In genomic region chr21:37367758-37368535, GRCh38 we compare ENCODE assay signal across 8 cellular contexts. TPM values are rescaled to one million over a fixed set of nuclear protein-coding genes. Genes with fewer than 3 reads are reported as not detected.
A peak's percentile ranks its signal among the peaks of the same experiment; 100 is the strongest.
DNase-seq lines count a peak whose midpoint lies in the region; ATAC-seq and TF ChIP-seq lines count a peak whose summit lies in the region.

No MANE protein-coding gene starts in this region.

- H3K9me3 ChIP-seq in Loucy (ENCODE audit: insufficient read depth, low read depth, low read length) (no peaks in the 10 kb centered on the region), transverse colon (no peaks in the 10 kb centered on the region)

- H3K27ac ChIP-seq in transverse colon, result peak overlapping the region; percentile 96 to 100 (median 100)

- peak overlapping the region; percentile 88 for H3K4me3 Mint-ChIP-seq in natural killer cell treated with Interleukin-12 subunit alpha and Interleukin-12 subunit beta and Interleukin-15 and Interleukin-18, amount 100 ng/mL, for 72 hours

- H3K36me3 Mint-ChIP-seq in natural killer cell treated with Interleukin-12 subunit alpha and Interleukin-12 subunit beta and Interleukin-15 and Interleukin-18, amount 100 ng/mL, for 72 hours, result peaks cover 6% of the 10 kb centered on the region

- H3K9ac ChIP-seq in Loucy (ENCODE audit: low read depth, low read length, poor library complexity, severe bottlenecking), result peak overlapping the region; percentile 97

- H3K79me2 ChIP-seq in Loucy (ENCODE audit: insufficient read depth, low read length), result peaks cover 82% of the 10 kb centered on the region

- H2AFZ ChIP-seq in Loucy (ENCODE audit: low read length), result no peak overlapping the region

- TF ChIP-seq POLR2A in GM18505 (IDR thresholded peaks at IDR 0.05; ENCODE audit: borderline replicate concordance, extremely low read depth, insufficient read depth, insufficient read length) (peak; percentile 48), erythroblast (IDR thresholded peaks at IDR 0.05; ENCODE audit: low read length) (no peak), transverse colon (IDR thresholded peaks at IDR 0.05) (no peak)

- no peak for TF ChIP-seq EP300 in transverse colon (IDR thresholded peaks at IDR 0.05; ENCODE audit: low read depth)

- in situ Hi-C loops in transverse colon (cut with MboI; ENCODE audit: low pct_ligation_motif_present in 1 of 4, low pct_unique_long_range_greater_than_20kb in 1 of 4, low sequenced_read_pairs in 3 of 4), result no loop called here

- H3K27me3 ChIP-seq in Loucy (ENCODE audit: insufficient read depth, low read length, poor library complexity, severe bottlenecking) (peaks cover 9% of the 10 kb centered on the region), transverse colon (no peaks in the 10 kb centered on the region)

- peak overlapping the region; percentile 88 for H3K4me2 ChIP-seq in Loucy (ENCODE audit: low read depth, low read length, poor library complexity, severe bottlenecking)

- H4K20me1 ChIP-seq in Loucy (ENCODE audit: insufficient read depth, low read length, poor library complexity, severe bottlenecking), result peaks cover 48% of the 10 kb centered on the region

- H3F3A ChIP-seq in Loucy (ENCODE audit: low read depth), result peaks cover 9% of the 10 kb centered on the region; the same call in 1 of the 2 replicates

- H3K36me3 ChIP-seq in Loucy (ENCODE audit: insufficient read depth, low read length), result no peaks in the 10 kb centered on the region
- no peaks in the 10 kb centered on the region for H3K36me3 ChIP-seq in transverse colon

- H3K9me2 ChIP-seq in Loucy (replicated peaks; ENCODE audit: low read depth, low read length), result no peaks in the 10 kb centered on the region

- TF ChIP-seq CTCF in Loucy (conservative IDR thresholded peaks at IDR 0.05; ENCODE audit: low read length) (no peak), transverse colon (IDR thresholded peaks at IDR 0.05) (no peak)

- intact Hi-C loops in transverse colon (cut with DNase I; ENCODE audit: low total_unique reads), result loop anchor here (10.0 kb wide), 1 partner anchor 197 kb away; no protein-coding TSS in a partner anchor

- peak overlapping the region; percentile 98 for H3K4me3 ChIP-seq in Loucy (ENCODE audit: low read length, poor library complexity, severe bottlenecking)
- peak overlapping the region; percentile 84 to 99 (median 94) for H3K4me3 ChIP-seq in transverse colon

- peaks cover 44 to 57% of the 10 kb centered on the region in 2 donors for H3K4me1 Mint-ChIP-seq in natural killer cell treated with Interleukin-12 subunit alpha and Interleukin-12 subunit beta and Interleukin-15 and Interleukin-18, amount 100 ng/mL, for 72 hours (ENCODE audit: low read depth in 2 of 2)

- ATAC-seq in GM18505 (IDR thresholded peaks at IDR 0.05; ENCODE audit: unreplicated experiment) (no peak), HG03442 (IDR thresholded peaks at IDR 0.05; ENCODE audit: unreplicated experiment) (no peak)
- ATAC-seq in natural killer cell treated with Interleukin-12 subunit alpha and Interleukin-12 subunit beta and Interleukin-15 and Interleukin-18, amount 100 ng/mL, for 72 hours, result no peak

- peak overlapping the region; percentile 94 to 96 for H3K27ac Mint-ChIP-seq in natural killer cell treated with Interleukin-12 subunit alpha and Interleukin-12 subunit beta and Interleukin-15 and Interleukin-18, amount 100 ng/mL, for 72 hours

- peak; percentile 29 for DNase-seq in activated CD8-positive, alpha-beta memory T cell treated with anti-CD3 and anti-CD28 coated beads, Interleukin-2, amount 50 U/mL, for 4 hours
- DNase-seq in erythroblast (lab: John Stamatoyannopoulos, UW), result peak; percentile 62 to 80
- DNase-seq in natural killer cell treated with Interleukin-12 subunit alpha and Interleukin-12 subunit beta and Interleukin-15 and Interleukin-18, amount 100 ng/mL, for 72 hours (ENCODE audit: low spot score), result peak; percentile 68
- peak; percentile 38 for DNase-seq in transverse colon
- no peak for DNase-seq in cerebellar cortex (ENCODE audit: low spot score)

- peaks cover 50% of the 10 kb centered on the region for H3K4me1 ChIP-seq in Loucy (ENCODE audit: insufficient read depth, low read length, poor library complexity, severe bottlenecking)
- H3K4me1 ChIP-seq in transverse colon, result peaks cover 16 to 55% (median 43%) of the 10 kb centered on the region in 4 donors

- 0 to 1% methylated on average over 6 to 51 of the region's 61 CpGs for WGBS in transverse colon (ENCODE audit: low coverage in 1 of 2), 2 donors

- no peaks in the 10 kb centered on the region for H3K9me3 Mint-ChIP-seq in natural killer cell treated with Interleukin-12 subunit alpha and Interleukin-12 subunit beta and Interleukin-15 and Interleukin-18, amount 100 ng/mL, for 72 hours

- no peaks in the 10 kb centered on the region for H3K27me3 Mint-ChIP-seq in natural killer cell treated with Interleukin-12 subunit alpha and Interleukin-12 subunit beta and Interleukin-15 and Interleukin-18, amount 100 ng/mL, for 72 hours

RNA-seq across cellular contexts. Expression of gene DYRK1A, which starts 1.4 kb away (rescaled TPM):
- total RNA-seq in natural killer cell treated with Interleukin-12 subunit alpha and Interleukin-12 subunit beta and Interleukin-15 and Interleukin-18, amount 100 ng/mL, for 72 hours, result 10 to 100 TPM; 83.5 to 90.1 TPM
- 100 to 1,000 TPM in 2 of 4 donors, 10 to 100 TPM in 2; 71.5 to 116 (median 90.9) TPM for total RNA-seq in transverse colon
